ENCODE assay signal across 36 cellular contexts in the genomic region with DNA sequence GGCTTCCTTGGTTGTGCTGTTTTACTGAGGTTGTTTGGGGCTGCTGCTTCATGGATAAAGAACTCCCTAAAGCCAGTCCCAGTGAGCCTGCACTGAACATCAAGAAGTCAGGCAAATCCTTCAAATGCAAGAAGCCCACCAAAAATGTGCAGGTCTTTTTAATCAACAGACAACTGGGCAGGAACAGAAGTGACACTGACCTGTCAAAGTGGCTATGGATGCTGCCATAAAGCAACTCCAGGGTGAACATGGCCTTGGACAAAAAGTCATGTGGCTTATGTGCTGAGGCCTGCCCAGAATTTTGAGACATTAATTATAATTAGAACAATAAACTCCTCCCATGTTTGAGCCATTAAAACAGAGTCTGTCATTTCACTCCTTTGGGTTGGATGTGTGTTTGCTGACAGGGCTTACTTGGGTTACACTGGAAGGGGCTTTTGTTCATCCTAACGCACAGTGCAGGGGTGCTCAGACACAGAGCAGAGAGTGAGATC. TPM values are rescaled to one million over a fixed set of nuclear protein-coding genes. Genes with fewer than 3 reads are reported as not detected.
"Had no signal": no experiment of that assay in that cellular context is flagged by ENCODE, and none has a peak within 500 bp of the region (broad histone marks: within the 10 kb centered on the region; RNA-seq: fewer than 3 reads in every experiment).

A gene (plus strand): TSS at position 51 of the 494 bp plus-strand sequence. CDS start 0 bp downstream, at position 51.

- H3K9me3 ChIP-seq: left lung, lower lobe of right lung, right atrium auricular region, uterus had no signal

- H3K27ac ChIP-seq: left lung, lower lobe of right lung, right atrium auricular region, right lobe of liver, tibial nerve, uterus had no signal

- H3K27me3 Mint-ChIP-seq: naive thymus-derived CD8-positive, alpha-beta T cell; progenitor cell of endocrine pancreas; stimulated activated memory B cell treated with anti-CD40 and anti-IgM and Interleukin-4, amounts not matched to agents 10 μg/mL and 1 μg/mL and 100 μg/mL, for 72 hours; stimulated activated naive CD8-positive, alpha-beta T cell treated with anti-CD3 and anti-CD28 coated beads, Interleukin-15, amount 100 ng/mL, for 72 hours; type B pancreatic cell had no signal

- ATAC-seq: left colon; left lung; lower lobe of right lung; naive thymus-derived CD8-positive, alpha-beta T cell; right lobe of liver; stimulated activated memory B cell treated with anti-CD40 and anti-IgM and Interleukin-4, amounts not matched to agents 10 μg/mL and 1 μg/mL and 100 μg/mL, for 72 hours; stimulated activated naive CD8-positive, alpha-beta T cell treated with anti-CD3 and anti-CD28 coated beads, Interleukin-15, amount 100 ng/mL, for 72 hours had no signal

- H3K27ac Mint-ChIP-seq: naive thymus-derived CD8-positive, alpha-beta T cell; nephron; progenitor cell of endocrine pancreas; stimulated activated memory B cell treated with anti-CD40 and anti-IgM and Interleukin-4, amounts not matched to agents 10 μg/mL and 1 μg/mL and 100 μg/mL, for 72 hours; stimulated activated naive CD8-positive, alpha-beta T cell treated with anti-CD3 and anti-CD28 coated beads, Interleukin-15, amount 100 ng/mL, for 72 hours; type B pancreatic cell had no signal

- H3K4me3 Mint-ChIP-seq: immature natural killer cell; naive thymus-derived CD8-positive, alpha-beta T cell; nephron; neural crest cell; stimulated activated memory B cell treated with anti-CD40 and anti-IgM and Interleukin-4, amounts not matched to agents 10 μg/mL and 1 μg/mL and 100 μg/mL, for 72 hours; stimulated activated naive CD8-positive, alpha-beta T cell treated with anti-CD3 and anti-CD28 coated beads, Interleukin-15, amount 100 ng/mL, for 72 hours; type B pancreatic cell had no signal

- H3K4me1 Mint-ChIP-seq: nephron; neural crest cell; stimulated activated naive CD8-positive, alpha-beta T cell treated with anti-CD3 and anti-CD28 coated beads, Interleukin-15, amount 100 ng/mL, for 72 hours had no signal

- H3K36me3 Mint-ChIP-seq: immature natural killer cell; stimulated activated memory B cell treated with anti-CD40 and anti-IgM and Interleukin-4, amounts not matched to agents 10 μg/mL and 1 μg/mL and 100 μg/mL, for 72 hours; type B pancreatic cell had no signal

- H3K9me3 Mint-ChIP-seq: immature natural killer cell had no signal

- H3K36me3 ChIP-seq: left lung, lower lobe of right lung, right atrium auricular region, right lobe of liver, tibial nerve, uterus had no signal

- H3K27me3 ChIP-seq: left lung, right atrium auricular region, right lobe of liver, tibial nerve, uterus had no signal

- H3K4me1 ChIP-seq: left lung, lower lobe of right lung, right atrium auricular region, right lobe of liver, tibial nerve, uterus had no signal

- DNase-seq: hippocampal formation; immature natural killer cell; kidney; left colon; left lung; lower lobe of right lung; mammary epithelial cell; mesenchymal stem cell; naive thymus-derived CD8-positive, alpha-beta T cell; occipital lobe; right lobe of liver; stimulated activated CD4-positive, alpha-beta T cell treated with anti-CD3 and anti-CD28 coated beads, Interleukin-1b, Interleukin-23, amount 100 ng/mL, for 48 hours; stimulated activated CD4-positive, alpha-beta T cell treated with anti-CD3 and anti-CD28 coated beads, Interleukin-2, amount 100 ng/mL, for 48 hours; stimulated activated CD4-positive, alpha-beta T cell treated with anti-CD3 and anti-CD28 coated beads, Interleukin-4, amount 100 ng/mL, for 4 hours; stimulated activated CD8-positive, alpha-beta memory T cell treated with anti-CD3 and anti-CD28 coated beads, Interleukin-4, amount 100 ng/mL, for 48 hours; stimulated activated naive CD4-positive, alpha-beta T cell treated with Interleukin-2 at 50 U/mL for 16 hours; stimulated activated naive CD8-positive, alpha-beta T cell treated with anti-CD3 and anti-CD28 coated beads, Interleukin-15, amount 100 ng/mL, for 72 hours; substantia nigra; uterus had no signal

- H3K4me3 ChIP-seq: left lung, lower lobe of right lung, right atrium auricular region, right lobe of liver, smooth muscle cell, tibial nerve, uterus had no signal

- FAIRE-seq: islet of Langerhans, kidney had no signal

RNA-seq across cellular contexts. Expression of the gene that starts here (rescaled TPM):
- total RNA-seq: kidney; left colon; left lung; liver; lower lobe of right lung; mammary epithelial cell; mucosa of gallbladder; naive thymus-derived CD8-positive, alpha-beta T cell; neural crest cell; occipital lobe; osteocyte; progenitor cell of endocrine pancreas; pulmonary artery endothelial cell; renal cortical epithelial cell; right atrium auricular region; right lobe of liver; skeletal muscle tissue; smooth muscle cell; temporal lobe; tibial nerve; ureter; uterus had no signal
